ENCODE assay signal across 2 cellular contexts in the genomic region with DNA sequence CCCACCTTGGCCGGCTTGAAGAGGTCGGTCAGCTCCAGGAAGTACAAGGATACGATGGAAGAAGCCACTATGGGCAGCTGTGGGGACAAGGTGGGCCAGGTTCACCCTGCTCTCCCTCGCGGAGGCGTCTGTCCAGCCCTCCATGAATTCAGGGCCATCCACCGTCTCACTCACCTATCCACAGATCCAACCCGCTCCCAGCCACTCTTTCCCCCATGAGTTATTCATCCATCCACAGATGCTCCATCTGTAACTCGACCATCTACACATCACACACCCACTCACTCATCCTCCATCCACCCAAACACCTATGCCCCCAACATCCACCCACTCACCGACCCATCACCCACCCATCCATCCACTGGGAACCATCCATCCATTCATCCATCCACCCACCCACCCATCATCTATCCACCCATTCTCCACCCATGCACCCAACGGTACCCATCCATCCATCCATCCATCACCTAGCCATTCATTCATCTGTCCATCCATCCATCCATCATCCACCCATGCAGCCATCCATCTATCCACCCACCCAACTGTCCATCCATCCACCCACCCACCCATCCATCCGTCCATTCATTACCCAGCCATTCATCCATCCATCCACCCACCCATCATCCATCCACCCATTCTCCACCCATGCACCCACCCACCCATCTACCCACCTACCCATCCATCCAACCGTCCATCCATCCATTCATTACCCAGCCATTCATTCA.
TF ChIP-seq lines count a peak whose summit lies in the region.

No MANE protein-coding gene starts in this region.

TF ChIP-seq in HEK293, 187 proteins besides CTCF, POLR2A, EP300 and RAD21 (continues in another document):
- TF ChIP-seq SETDB1 (IDR thresholded peaks at IDR 0.05; ENCODE audit: insufficient read length, low read length) (no peak), ZNF561 (tag by site-specific recombination; IDR thresholded peaks at IDR 0.05; ENCODE audit: borderline replicate concordance) (no peak), KLF16 (tag by site-specific recombination; IDR thresholded peaks at IDR 0.05) (no peak), SP7 (tag by site-specific recombination; IDR thresholded peaks at IDR 0.05) (no peak), MYNN (tag by site-specific recombination; IDR thresholded peaks at IDR 0.05; ENCODE audit: borderline replicate concordance) (no peak), ZNF558 (tag by site-specific recombination; IDR thresholded peaks at IDR 0.05) (0 out of 2 replicates have a peak, but pooled peaks have one; percentile 60), ZNF529 (tag by site-specific recombination; IDR thresholded peaks at IDR 0.05; ENCODE audit: insufficient replicate concordance) (no peak), ZNF391 (tag by site-specific recombination; IDR thresholded peaks at IDR 0.05; ENCODE audit: borderline replicate concordance, low read depth) (0 out of 2 replicates have a peak, but pooled peaks have one; percentile 26), ZNF48 (tag by site-specific recombination; IDR thresholded peaks at IDR 0.05) (no peak), TRIM28 (IDR thresholded peaks at IDR 0.05; ENCODE audit: borderline replicate concordance, low read length) (no peak), ZNF138 (tag by site-specific recombination; IDR thresholded peaks at IDR 0.05; ENCODE audit: borderline replicate concordance) (no peak), ZNF239 (tag by site-specific recombination; IDR thresholded peaks at IDR 0.05) (no peak), ZNF362 (tag by site-specific recombination; IDR thresholded peaks at IDR 0.05) (no peak), ZFHX2 (tag by site-specific recombination; conservative IDR thresholded peaks at IDR 0.05) (peak; percentile 91), ZEB2 (tag by site-specific recombination; IDR thresholded peaks at IDR 0.05) (no peak), ZNF155 (tag by site-specific recombination; IDR thresholded peaks at IDR 0.05) (no peak), ZNF580 (tag by site-specific recombination; IDR thresholded peaks at IDR 0.05) (no peak), ZNF394 (tag by site-specific recombination; IDR thresholded peaks at IDR 0.05; ENCODE audit: borderline replicate concordance) (no peak; the same call in 1 of the 2 replicates), ZNF530 (tag by site-specific recombination; IDR thresholded peaks at IDR 0.05; ENCODE audit: low read depth) (no peak), OSR2 (tag by site-specific recombination; IDR thresholded peaks at IDR 0.05) (no peak), ZSCAN18 (tag by site-specific recombination; IDR thresholded peaks at IDR 0.05) (no peak), ZNF423 (tag by site-specific recombination; IDR thresholded peaks at IDR 0.05) (no peak), ZNF24 (tag by site-specific recombination; IDR thresholded peaks at IDR 0.05) (no peak), BCL11A (tag by site-specific recombination; IDR thresholded peaks at IDR 0.05; ENCODE audit: low read depth) (no peak), ZBTB7A (tag by site-specific recombination; IDR thresholded peaks at IDR 0.05; ENCODE audit: low read depth) (no peak), ZBTB20 (tag by site-specific recombination; IDR thresholded peaks at IDR 0.05) (no peak)
- TF ChIP-seq, protein P1, sequence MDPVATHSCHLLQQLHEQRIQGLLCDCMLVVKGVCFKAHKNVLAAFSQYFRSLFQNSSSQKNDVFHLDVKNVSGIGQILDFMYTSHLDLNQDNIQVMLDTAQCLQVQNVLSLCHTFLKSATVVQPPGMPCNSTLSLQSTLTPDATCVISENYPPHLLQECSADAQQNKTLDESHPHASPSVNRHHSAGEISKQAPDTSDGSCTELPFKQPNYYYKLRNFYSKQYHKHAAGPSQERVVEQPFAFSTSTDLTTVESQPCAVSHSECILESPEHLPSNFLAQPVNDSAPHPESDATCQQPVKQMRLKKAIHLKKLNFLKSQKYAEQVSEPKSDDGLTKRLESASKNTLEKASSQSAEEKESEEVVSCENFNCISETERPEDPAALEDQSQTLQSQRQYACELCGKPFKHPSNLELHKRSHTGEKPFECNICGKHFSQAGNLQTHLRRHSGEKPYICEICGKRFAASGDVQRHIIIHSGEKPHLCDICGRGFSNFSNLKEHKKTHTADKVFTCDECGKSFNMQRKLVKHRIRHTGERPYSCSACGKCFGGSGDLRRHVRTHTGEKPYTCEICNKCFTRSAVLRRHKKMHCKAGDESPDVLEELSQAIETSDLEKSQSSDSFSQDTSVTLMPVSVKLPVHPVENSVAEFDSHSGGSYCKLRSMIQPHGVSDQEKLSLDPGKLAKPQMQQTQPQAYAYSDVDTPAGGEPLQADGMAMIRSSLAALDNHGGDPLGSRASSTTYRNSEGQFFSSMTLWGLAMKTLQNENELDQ (tag by site-specific recombination; IDR thresholded peaks at IDR 0.05; ENCODE audit: low read depth), result no peak
- TF ChIP-seq, protein P2, sequence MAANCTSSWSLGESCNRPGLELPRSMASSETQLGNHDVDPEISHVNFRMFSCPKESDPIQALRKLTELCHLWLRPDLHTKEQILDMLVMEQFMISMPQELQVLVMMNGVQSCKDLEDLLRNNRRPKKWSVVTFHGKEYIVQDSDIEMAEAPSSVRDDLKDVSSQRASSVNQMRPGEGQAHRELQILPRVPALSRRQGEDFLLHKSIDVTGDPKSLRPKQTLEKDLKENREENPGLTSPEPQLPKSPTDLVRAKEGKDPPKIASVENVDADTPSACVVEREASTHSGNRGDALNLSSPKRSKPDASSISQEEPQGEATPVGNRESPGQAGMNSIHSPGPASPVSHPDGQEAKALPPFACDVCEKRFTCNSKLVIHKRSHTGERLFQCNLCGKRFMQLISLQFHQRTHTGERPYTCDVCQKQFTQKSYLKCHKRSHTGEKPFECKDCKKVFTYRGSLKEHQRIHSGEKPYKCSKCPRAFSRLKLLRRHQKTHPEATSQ (tag by site-specific recombination; IDR thresholded peaks at IDR 0.05), result no peak

TF ChIP-seq in K562, 482 proteins besides CTCF, POLR2A, EP300 and RAD21:
- TF ChIP-seq, protein P3, sequence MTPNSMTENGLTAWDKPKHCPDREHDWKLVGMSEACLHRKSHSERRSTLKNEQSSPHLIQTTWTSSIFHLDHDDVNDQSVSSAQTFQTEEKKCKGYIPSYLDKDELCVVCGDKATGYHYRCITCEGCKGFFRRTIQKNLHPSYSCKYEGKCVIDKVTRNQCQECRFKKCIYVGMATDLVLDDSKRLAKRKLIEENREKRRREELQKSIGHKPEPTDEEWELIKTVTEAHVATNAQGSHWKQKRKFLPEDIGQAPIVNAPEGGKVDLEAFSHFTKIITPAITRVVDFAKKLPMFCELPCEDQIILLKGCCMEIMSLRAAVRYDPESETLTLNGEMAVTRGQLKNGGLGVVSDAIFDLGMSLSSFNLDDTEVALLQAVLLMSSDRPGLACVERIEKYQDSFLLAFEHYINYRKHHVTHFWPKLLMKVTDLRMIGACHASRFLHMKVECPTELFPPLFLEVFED (CRISPR knock-in tag; conservative IDR thresholded peaks at IDR 0.05), result peak; percentile 81; the same call in 1 of the 2 replicates
- TF ChIP-seq ZNF407 (IDR thresholded peaks at IDR 0.05; ENCODE audit: low read depth) (no peak), STAT5A (IDR thresholded peaks at IDR 0.05; ENCODE audit: borderline replicate concordance, low read length) (peak; percentile 5; the same call in 1 of the 2 replicates), POLR2B (IDR thresholded peaks at IDR 0.05; ENCODE audit: low read depth, partially characterized antibody) (peak; percentile 19), EHMT2 (IDR thresholded peaks at IDR 0.05) (peak; percentile 43; the same call in 1 of the 2 replicates), EGR1 (conservative IDR thresholded peaks at IDR 0.05) (peak; percentile 73)
- TF ChIP-seq, protein P4, sequence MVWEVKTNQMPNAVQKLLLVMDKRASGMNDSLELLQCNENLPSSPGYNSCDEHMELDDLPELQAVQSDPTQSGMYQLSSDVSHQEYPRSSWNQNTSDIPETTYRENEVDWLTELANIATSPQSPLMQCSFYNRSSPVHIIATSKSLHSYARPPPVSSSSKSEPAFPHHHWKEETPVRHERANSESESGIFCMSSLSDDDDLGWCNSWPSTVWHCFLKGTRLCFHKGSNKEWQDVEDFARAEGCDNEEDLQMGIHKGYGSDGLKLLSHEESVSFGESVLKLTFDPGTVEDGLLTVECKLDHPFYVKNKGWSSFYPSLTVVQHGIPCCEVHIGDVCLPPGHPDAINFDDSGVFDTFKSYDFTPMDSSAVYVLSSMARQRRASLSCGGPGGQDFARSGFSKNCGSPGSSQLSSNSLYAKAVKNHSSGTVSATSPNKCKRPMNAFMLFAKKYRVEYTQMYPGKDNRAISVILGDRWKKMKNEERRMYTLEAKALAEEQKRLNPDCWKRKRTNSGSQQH (CRISPR knock-in tag; IDR thresholded peaks at IDR 0.05), result 0 out of 2 replicates have a peak, but pooled peaks have one; percentile 32
- TF ChIP-seq, protein P5, sequence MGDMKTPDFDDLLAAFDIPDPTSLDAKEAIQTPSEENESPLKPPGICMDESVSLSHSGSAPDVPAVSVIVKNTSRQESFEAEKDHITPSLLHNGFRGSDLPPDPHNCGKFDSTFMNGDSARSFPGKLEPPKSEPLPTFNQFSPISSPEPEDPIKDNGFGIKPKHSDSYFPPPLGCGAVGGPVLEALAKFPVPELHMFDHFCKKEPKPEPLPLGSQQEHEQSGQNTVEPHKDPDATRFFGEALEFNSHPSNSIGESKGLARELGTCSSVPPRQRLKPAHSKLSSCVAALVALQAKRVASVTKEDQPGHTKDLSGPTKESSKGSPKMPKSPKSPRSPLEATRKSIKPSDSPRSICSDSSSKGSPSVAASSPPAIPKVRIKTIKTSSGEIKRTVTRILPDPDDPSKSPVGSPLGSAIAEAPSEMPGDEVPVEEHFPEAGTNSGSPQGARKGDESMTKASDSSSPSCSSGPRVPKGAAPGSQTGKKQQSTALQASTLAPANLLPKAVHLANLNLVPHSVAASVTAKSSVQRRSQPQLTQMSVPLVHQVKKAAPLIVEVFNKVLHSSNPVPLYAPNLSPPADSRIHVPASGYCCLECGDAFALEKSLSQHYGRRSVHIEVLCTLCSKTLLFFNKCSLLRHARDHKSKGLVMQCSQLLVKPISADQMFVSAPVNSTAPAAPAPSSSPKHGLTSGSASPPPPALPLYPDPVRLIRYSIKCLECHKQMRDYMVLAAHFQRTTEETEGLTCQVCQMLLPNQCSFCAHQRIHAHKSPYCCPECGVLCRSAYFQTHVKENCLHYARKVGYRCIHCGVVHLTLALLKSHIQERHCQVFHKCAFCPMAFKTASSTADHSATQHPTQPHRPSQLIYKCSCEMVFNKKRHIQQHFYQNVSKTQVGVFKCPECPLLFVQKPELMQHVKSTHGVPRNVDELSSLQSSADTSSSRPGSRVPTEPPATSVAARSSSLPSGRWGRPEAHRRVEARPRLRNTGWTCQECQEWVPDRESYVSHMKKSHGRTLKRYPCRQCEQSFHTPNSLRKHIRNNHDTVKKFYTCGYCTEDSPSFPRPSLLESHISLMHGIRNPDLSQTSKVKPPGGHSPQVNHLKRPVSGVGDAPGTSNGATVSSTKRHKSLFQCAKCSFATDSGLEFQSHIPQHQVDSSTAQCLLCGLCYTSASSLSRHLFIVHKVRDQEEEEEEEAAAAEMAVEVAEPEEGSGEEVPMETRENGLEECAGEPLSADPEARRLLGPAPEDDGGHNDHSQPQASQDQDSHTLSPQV (IDR thresholded peaks at IDR 0.05), result no peak
